Comparison of ENCODE assay signal across 8 cellular contexts in genomic region chr11:45806072-45806933, GRCh38. TPM values are rescaled to one million over a fixed set of nuclear protein-coding genes. Genes with fewer than 3 reads are reported as not detected.
DNase-seq lines count a peak whose midpoint lies in the region; ATAC-seq and TF ChIP-seq lines count a peak whose summit lies in the region.

No MANE protein-coding gene starts in this region.

- TF ChIP-seq CTCF in BJ (IDR thresholded peaks at IDR 0.05; ENCODE audit: insufficient read depth, low read depth, low read length) (no peak), Loucy (conservative IDR thresholded peaks at IDR 0.05; ENCODE audit: low read length) (no peak), coronary artery (IDR thresholded peaks at IDR 0.05) (no peak)

- no peaks in the 10 kb centered on the region for H3F3A ChIP-seq in Loucy (ENCODE audit: low read depth)

- peaks cover 22 to 55% (median 53%) of the 10 kb centered on the region in 4 donors for H3K4me1 Mint-ChIP-seq in naive thymus-derived CD8-positive, alpha-beta T cell

- DNase-seq in BJ (ENCODE audit: low read depth) (no peak), coronary artery (ENCODE audit: low spot score) (no peak), SHP77 (lab: John Stamatoyannopoulos, UW) (no peak), NCI-H146 treated with DMSO at 0.1 percent for 48 hours (lab: John Stamatoyannopoulos, UW; ENCODE audit: unreplicated experiment) (no peak)
- peak in 1 of 10 donors; percentile 2 for DNase-seq in naive thymus-derived CD8-positive, alpha-beta T cell

- peak overlapping the region; percentile 89 to 98 (median 92) for H3K4me3 Mint-ChIP-seq in naive thymus-derived CD8-positive, alpha-beta T cell

- no peaks in the 10 kb centered on the region for H3K9me3 Mint-ChIP-seq in naive thymus-derived CD8-positive, alpha-beta T cell

- peaks cover 0 to 15% (median 0%) of the 10 kb centered on the region in 3 donors for H3K36me3 Mint-ChIP-seq in naive thymus-derived CD8-positive, alpha-beta T cell

- H3K9me2 ChIP-seq in Loucy (replicated peaks; ENCODE audit: low read depth, low read length), result no peaks in the 10 kb centered on the region

- peak overlapping the region; percentile 79 to 96 (median 88) for H3K27ac Mint-ChIP-seq in naive thymus-derived CD8-positive, alpha-beta T cell

- peaks cover 8% of the 10 kb centered on the region for H4K20me1 ChIP-seq in Loucy (ENCODE audit: insufficient read depth, low read length, poor library complexity, severe bottlenecking)

- peak overlapping the region; percentile 82 for H3K4me2 ChIP-seq in Loucy (ENCODE audit: low read depth, low read length, poor library complexity, severe bottlenecking)

- peak overlapping the region in 1 of 2 donors; percentile 90 for H3K27ac ChIP-seq in coronary artery

- no peaks in the 10 kb centered on the region for H3K9me3 ChIP-seq in Loucy (ENCODE audit: insufficient read depth, low read depth, low read length)

- peak overlapping the region; percentile 76 for H3K4me3 ChIP-seq in BJ (ENCODE audit: low read depth, low read length)
- H3K4me3 ChIP-seq in Loucy (ENCODE audit: low read length, poor library complexity, severe bottlenecking), result peak overlapping the region; percentile 98
- peak overlapping the region; percentile 82 for H3K4me3 ChIP-seq in coronary artery

- H3K27me3 ChIP-seq in BJ (ENCODE audit: control insufficient read depth, insufficient read depth, low read length) (no peaks in the 10 kb centered on the region), Loucy (ENCODE audit: insufficient read depth, low read length, poor library complexity, severe bottlenecking) (no peaks in the 10 kb centered on the region)

- H2AFZ ChIP-seq in Loucy (ENCODE audit: low read length), result no peak overlapping the region

- H3K79me2 ChIP-seq in Loucy (ENCODE audit: insufficient read depth, low read length), result peaks cover 36% of the 10 kb centered on the region; the same call in 1 of the 2 replicates

- H3K36me3 ChIP-seq in BJ (ENCODE audit: control insufficient read depth, insufficient read depth, low read length) (peaks cover 14% of the 10 kb centered on the region), Loucy (ENCODE audit: insufficient read depth, low read length) (peaks cover 6% of the 10 kb centered on the region; the same call in 1 of the 2 replicates)

- CTCF ChIA-PET in BJ (lab: Yijun Ruan, JAX), result interaction anchor here (1.1 kb wide), 1 partner anchor 38 kb away, joined by 3 read pairs; no protein-coding TSS in a partner anchor

- H3K9ac ChIP-seq in Loucy (ENCODE audit: low read depth, low read length, poor library complexity, severe bottlenecking), result peak overlapping the region; percentile 81

- peaks cover 45% of the 10 kb centered on the region for H3K4me1 ChIP-seq in Loucy (ENCODE audit: insufficient read depth, low read length, poor library complexity, severe bottlenecking)

- POLR2A ChIA-PET in BJ (lab: Charles Lee), result interaction anchor here (0.6 kb wide), 2 partner anchors 573 to 793 kb away, joined by 3 to 9 read pairs; no protein-coding TSS in a partner anchor
- POLR2A ChIA-PET in naive thymus-derived CD8-positive, alpha-beta T cell (lab: Charles Lee), result interaction anchor here (0.6 to 0.9 kb wide), 2 partner anchors 8 kb away, joined by 3 to 4 read pairs; no protein-coding TSS in a partner anchor

- H3K27me3 Mint-ChIP-seq in naive thymus-derived CD8-positive, alpha-beta T cell, result no peaks in the 10 kb centered on the region

- no peak for ATAC-seq in naive thymus-derived CD8-positive, alpha-beta T cell
- ATAC-seq in GM21360 (IDR thresholded peaks at IDR 0.05; ENCODE audit: unreplicated experiment), result no peak
- no peak for ATAC-seq in GM18861 (IDR thresholded peaks at IDR 0.05; ENCODE audit: unreplicated experiment)

RNA-seq across cellular contexts. Expression of gene SLC35C1, which starts 1.4 kb away (rescaled TPM):
- polyA plus RNA-seq in BJ (2011; rRNA removed), result 7.0 and 14.6 TPM in 2 replicates
- 14.4 and 15.3 TPM in 2 replicates for polyA minus RNA-seq in BJ (2011; rRNA and poly(A)+ RNA removed)
- total RNA-seq in naive thymus-derived CD8-positive, alpha-beta T cell, result 10 to 100 TPM; 11.8 to 12.3 TPM
- polyA plus RNA-seq in naive thymus-derived CD8-positive, alpha-beta T cell, result 10 to 100 TPM in 1 of 3 donors, 1 to 10 TPM in 2; 5.6 to 10.0 (median 8.4) TPM

RNA-seq across cellular contexts. Expression of gene CRY2, which starts 41.0 kb away (rescaled TPM):
- polyA plus RNA-seq in BJ (2011; rRNA removed), result 12.1 and 16.7 TPM in 2 replicates
- 24.4 and 29.9 TPM in 2 replicates for polyA minus RNA-seq in BJ (2011; rRNA and poly(A)+ RNA removed)
- 10 to 100 TPM; 59.5 to 64.5 TPM for total RNA-seq in naive thymus-derived CD8-positive, alpha-beta T cell
- 10 to 100 TPM; 24.3 to 33.4 (median 30.3) TPM for polyA plus RNA-seq in naive thymus-derived CD8-positive, alpha-beta T cell
